ENCODE assay signal across 1 cellular context in the genomic region with DNA sequence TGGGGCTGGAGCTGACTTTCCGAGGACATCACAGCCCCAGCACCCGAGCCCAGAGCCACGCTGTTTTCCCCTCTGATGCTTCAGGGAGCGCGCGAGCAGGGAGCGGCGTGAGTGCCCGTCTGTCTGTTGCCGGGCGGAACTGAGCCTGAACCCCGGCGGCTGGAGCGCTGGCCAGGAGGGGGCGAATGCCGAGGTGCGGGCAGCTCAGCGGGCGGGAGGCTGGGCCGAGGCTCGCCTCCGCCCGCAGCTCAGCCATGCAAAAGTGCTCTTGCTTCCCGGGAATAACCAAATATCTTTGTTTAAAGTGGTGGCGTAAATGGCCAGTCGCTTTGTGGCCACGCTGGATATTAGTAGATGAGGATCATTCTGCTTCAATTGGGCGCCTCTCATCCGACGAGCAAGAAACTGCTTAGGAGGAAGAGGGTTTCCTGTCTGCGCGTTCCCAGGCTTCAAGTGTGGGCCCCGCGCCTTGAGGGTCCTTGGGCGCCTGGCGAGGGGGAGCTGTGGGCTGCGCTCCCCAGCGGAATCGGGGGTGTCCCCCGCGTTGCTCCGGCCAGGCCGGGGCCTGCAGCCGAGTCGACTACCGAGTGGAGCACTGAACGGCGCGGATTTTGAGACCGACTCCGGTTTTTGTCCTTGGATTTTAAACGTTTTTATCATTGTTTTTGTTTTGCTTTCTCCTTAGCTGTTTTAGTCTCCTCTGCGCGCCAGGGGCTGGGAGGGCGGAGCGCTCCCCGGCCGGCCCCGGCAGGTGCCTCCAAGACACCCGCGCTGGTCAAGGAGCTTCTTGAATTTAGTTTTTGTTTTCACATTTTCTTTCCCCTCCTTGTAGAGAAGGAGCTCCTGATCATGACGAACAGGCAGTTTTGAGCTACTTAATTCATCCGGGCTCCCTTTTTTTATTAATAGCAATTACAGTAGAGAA.
TF ChIP-seq lines count a peak whose summit lies in the region.

No MANE protein-coding gene starts in this region.

TF ChIP-seq in H1, 55 proteins besides CTCF, POLR2A, EP300 and RAD21 (continued from another document):
- TF ChIP-seq, protein P1, sequence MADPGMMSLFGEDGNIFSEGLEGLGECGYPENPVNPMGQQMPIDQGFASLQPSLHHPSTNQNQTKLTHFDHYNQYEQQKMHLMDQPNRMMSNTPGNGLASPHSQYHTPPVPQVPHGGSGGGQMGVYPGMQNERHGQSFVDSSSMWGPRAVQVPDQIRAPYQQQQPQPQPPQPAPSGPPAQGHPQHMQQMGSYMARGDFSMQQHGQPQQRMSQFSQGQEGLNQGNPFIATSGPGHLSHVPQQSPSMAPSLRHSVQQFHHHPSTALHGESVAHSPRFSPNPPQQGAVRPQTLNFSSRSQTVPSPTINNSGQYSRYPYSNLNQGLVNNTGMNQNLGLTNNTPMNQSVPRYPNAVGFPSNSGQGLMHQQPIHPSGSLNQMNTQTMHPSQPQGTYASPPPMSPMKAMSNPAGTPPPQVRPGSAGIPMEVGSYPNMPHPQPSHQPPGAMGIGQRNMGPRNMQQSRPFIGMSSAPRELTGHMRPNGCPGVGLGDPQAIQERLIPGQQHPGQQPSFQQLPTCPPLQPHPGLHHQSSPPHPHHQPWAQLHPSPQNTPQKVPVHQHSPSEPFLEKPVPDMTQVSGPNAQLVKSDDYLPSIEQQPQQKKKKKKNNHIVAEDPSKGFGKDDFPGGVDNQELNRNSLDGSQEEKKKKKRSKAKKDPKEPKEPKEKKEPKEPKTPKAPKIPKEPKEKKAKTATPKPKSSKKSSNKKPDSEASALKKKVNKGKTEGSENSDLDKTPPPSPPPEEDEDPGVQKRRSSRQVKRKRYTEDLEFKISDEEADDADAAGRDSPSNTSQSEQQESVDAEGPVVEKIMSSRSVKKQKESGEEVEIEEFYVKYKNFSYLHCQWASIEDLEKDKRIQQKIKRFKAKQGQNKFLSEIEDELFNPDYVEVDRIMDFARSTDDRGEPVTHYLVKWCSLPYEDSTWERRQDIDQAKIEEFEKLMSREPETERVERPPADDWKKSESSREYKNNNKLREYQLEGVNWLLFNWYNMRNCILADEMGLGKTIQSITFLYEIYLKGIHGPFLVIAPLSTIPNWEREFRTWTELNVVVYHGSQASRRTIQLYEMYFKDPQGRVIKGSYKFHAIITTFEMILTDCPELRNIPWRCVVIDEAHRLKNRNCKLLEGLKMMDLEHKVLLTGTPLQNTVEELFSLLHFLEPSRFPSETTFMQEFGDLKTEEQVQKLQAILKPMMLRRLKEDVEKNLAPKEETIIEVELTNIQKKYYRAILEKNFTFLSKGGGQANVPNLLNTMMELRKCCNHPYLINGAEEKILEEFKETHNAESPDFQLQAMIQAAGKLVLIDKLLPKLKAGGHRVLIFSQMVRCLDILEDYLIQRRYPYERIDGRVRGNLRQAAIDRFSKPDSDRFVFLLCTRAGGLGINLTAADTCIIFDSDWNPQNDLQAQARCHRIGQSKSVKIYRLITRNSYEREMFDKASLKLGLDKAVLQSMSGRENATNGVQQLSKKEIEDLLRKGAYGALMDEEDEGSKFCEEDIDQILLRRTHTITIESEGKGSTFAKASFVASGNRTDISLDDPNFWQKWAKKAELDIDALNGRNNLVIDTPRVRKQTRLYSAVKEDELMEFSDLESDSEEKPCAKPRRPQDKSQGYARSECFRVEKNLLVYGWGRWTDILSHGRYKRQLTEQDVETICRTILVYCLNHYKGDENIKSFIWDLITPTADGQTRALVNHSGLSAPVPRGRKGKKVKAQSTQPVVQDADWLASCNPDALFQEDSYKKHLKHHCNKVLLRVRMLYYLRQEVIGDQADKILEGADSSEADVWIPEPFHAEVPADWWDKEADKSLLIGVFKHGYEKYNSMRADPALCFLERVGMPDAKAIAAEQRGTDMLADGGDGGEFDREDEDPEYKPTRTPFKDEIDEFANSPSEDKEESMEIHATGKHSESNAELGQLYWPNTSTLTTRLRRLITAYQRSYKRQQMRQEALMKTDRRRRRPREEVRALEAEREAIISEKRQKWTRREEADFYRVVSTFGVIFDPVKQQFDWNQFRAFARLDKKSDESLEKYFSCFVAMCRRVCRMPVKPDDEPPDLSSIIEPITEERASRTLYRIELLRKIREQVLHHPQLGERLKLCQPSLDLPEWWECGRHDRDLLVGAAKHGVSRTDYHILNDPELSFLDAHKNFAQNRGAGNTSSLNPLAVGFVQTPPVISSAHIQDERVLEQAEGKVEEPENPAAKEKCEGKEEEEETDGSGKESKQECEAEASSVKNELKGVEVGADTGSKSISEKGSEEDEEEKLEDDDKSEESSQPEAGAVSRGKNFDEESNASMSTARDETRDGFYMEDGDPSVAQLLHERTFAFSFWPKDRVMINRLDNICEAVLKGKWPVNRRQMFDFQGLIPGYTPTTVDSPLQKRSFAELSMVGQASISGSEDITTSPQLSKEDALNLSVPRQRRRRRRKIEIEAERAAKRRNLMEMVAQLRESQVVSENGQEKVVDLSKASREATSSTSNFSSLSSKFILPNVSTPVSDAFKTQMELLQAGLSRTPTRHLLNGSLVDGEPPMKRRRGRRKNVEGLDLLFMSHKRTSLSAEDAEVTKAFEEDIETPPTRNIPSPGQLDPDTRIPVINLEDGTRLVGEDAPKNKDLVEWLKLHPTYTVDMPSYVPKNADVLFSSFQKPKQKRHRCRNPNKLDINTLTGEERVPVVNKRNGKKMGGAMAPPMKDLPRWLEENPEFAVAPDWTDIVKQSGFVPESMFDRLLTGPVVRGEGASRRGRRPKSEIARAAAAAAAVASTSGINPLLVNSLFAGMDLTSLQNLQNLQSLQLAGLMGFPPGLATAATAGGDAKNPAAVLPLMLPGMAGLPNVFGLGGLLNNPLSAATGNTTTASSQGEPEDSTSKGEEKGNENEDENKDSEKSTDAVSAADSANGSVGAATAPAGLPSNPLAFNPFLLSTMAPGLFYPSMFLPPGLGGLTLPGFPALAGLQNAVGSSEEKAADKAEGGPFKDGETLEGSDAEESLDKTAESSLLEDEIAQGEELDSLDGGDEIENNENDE (IDR thresholded peaks at IDR 0.05; ENCODE audit: insufficient replicate concordance, low read length) = no peak
- no peak for TF ChIP-seq KDM1A (IDR thresholded peaks at IDR 0.05; ENCODE audit: borderline replicate concordance, low read length)
- TF ChIP-seq, protein P2, sequence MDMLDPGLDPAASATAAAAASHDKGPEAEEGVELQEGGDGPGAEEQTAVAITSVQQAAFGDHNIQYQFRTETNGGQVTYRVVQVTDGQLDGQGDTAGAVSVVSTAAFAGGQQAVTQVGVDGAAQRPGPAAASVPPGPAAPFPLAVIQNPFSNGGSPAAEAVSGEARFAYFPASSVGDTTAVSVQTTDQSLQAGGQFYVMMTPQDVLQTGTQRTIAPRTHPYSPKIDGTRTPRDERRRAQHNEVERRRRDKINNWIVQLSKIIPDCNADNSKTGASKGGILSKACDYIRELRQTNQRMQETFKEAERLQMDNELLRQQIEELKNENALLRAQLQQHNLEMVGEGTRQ (IDR thresholded peaks at IDR 0.05; ENCODE audit: low read length) = no peak
- peak; percentile 98 for TF ChIP-seq RNF2 (IDR thresholded peaks at IDR 0.05; ENCODE audit: borderline replicate concordance, low read depth, low read length, missing control alignments, poor library complexity, severe bottlenecking)
- TF ChIP-seq SUZ12 (IDR thresholded peaks at IDR 0.05; ENCODE audit: low read length) = peak; percentile 76
- no peak for TF ChIP-seq CEBPB (IDR thresholded peaks at IDR 0.05; ENCODE audit: low read depth, low read length)
- peak; percentile 75 for TF ChIP-seq CTBP2 (IDR thresholded peaks at IDR 0.05; ENCODE audit: borderline replicate concordance, insufficient read depth, insufficient read length, low read length)
- peak; percentile 85 for TF ChIP-seq EZH2 (IDR thresholded peaks at IDR 0.05; ENCODE audit: low read depth, low read length, severe bottlenecking)
- TF ChIP-seq, protein P3, sequence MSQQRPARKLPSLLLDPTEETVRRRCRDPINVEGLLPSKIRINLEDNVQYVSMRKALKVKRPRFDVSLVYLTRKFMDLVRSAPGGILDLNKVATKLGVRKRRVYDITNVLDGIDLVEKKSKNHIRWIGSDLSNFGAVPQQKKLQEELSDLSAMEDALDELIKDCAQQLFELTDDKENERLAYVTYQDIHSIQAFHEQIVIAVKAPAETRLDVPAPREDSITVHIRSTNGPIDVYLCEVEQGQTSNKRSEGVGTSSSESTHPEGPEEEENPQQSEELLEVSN (IDR thresholded peaks at IDR 0.05) = no peak
- TF ChIP-seq KDM5A (IDR thresholded peaks at IDR 0.05; ENCODE audit: low read length) = no peak
- no peak for TF ChIP-seq MAFK (IDR thresholded peaks at IDR 0.05; ENCODE audit: low read depth, low read length)
- peak; percentile 98 for TF ChIP-seq CBX8 (IDR thresholded peaks at IDR 0.05; ENCODE audit: borderline replicate concordance, low read depth, low read length)
- TF ChIP-seq PHF8 (conservative IDR thresholded peaks at IDR 0.05; ENCODE audit: low read depth, low read length) = no peak
- TF ChIP-seq ATF2 (IDR thresholded peaks at IDR 0.05; ENCODE audit: low read length) = no peak
- TF ChIP-seq BRCA1 (IDR thresholded peaks at IDR 0.05; ENCODE audit: low read depth, low read length) = no peak
- no peak for TF ChIP-seq ZNF274 (IDR thresholded peaks at IDR 0.05; ENCODE audit: borderline replicate concordance, extremely low read depth, low read length)
- TF ChIP-seq KDM4A (IDR thresholded peaks at IDR 0.05; ENCODE audit: low read depth, low read length, severe bottlenecking) = no peak
- TF ChIP-seq CHD1 (IDR thresholded peaks at IDR 0.05; ENCODE audit: low read depth, low read length) = no peak
- no peak for TF ChIP-seq CBX5 (IDR thresholded peaks at IDR 0.05; ENCODE audit: low read depth, low read length)
- TF ChIP-seq TEAD4 (IDR thresholded peaks at IDR 0.05; ENCODE audit: low read depth, low read length) = no peak
- TF ChIP-seq TAF1 (IDR thresholded peaks at IDR 0.05; ENCODE audit: low read depth, low read length) = no peak
TF ChIP-seq in H1: peak in this region for 7.
